Comparison of ENCODE assay signal across 8 cellular contexts in genomic region chrX:155056877-155057792, GRCh38. TPM values are rescaled to one million over a fixed set of nuclear protein-coding genes. Genes with fewer than 3 reads are reported as not detected.
DNase-seq lines count a peak whose midpoint lies in the region; ATAC-seq, FAIRE-seq and TF ChIP-seq lines count a peak whose summit lies in the region.

No MANE protein-coding gene starts in this region.

- H3K4me2 ChIP-seq in keratinocyte (ENCODE audit: control insufficient read depth, extremely low read depth, insufficient read depth, low read depth, low read length): peak overlapping the region; percentile 63

- H2AFZ ChIP-seq in keratinocyte (ENCODE audit: control insufficient read depth, low read length): peak overlapping the region; percentile 45

- dilution Hi-C loops in keratinocyte (cut with MboI; ENCODE audit: extremely low pct_ligation_motif_present, low sequenced_read_pairs): no loop called here

- H3K27ac Mint-ChIP-seq in chondrocyte (ENCODE audit: unreplicated experiment): no peak overlapping the region

- FAIRE-seq in keratinocyte (lab: Jason Lieb, UNC): no peak

- H3K27ac ChIP-seq in keratinocyte (ENCODE audit: control insufficient read depth, insufficient read depth, low read length): no peak overlapping the region

- H3K36me3 Mint-ChIP-seq in chondrocyte (ENCODE audit: low read depth): peaks cover 2% of the 10 kb centered on the region

- H4K20me1 ChIP-seq in keratinocyte (ENCODE audit: control insufficient read depth, extremely low read depth, insufficient read depth, low read length): no peaks in the 10 kb centered on the region

- no peak overlapping the region for H3K9ac ChIP-seq in keratinocyte (ENCODE audit: control insufficient read depth, extremely low read depth, insufficient read depth, low read length)

- peak; percentile 84 for ATAC-seq in GM21786 (IDR thresholded peaks at IDR 0.05; ENCODE audit: unreplicated experiment)
- ATAC-seq in GM19397 (IDR thresholded peaks at IDR 0.05; ENCODE audit: unreplicated experiment): no peak

- H3K27me3 ChIP-seq in MG63 (no peaks in the 10 kb centered on the region), keratinocyte (ENCODE audit: control insufficient read depth, extremely low read depth, insufficient read depth, low read length) (no peaks in the 10 kb centered on the region)

- H3K4me3 ChIP-seq in MG63: no peak overlapping the region
- no peak overlapping the region for H3K4me3 ChIP-seq in WI38 (ENCODE audit: low read depth, low read length)
- H3K4me3 ChIP-seq in keratinocyte (ENCODE audit: control insufficient read depth in 2 of 3, extremely low read depth in 1 of 3, insufficient read depth in 2 of 3, low read depth in 1 of 3, low read length in 3 of 3): no peak overlapping the region

- H3K27me3 Mint-ChIP-seq in chondrocyte (ENCODE audit: low read depth): no peaks in the 10 kb centered on the region

- peaks cover 9% of the 10 kb centered on the region for H3K4me1 Mint-ChIP-seq in chondrocyte (ENCODE audit: low read depth)

- H3K9me1 ChIP-seq in keratinocyte (ENCODE audit: control insufficient read depth, extremely low read depth, insufficient read depth, low read length): no peaks in the 10 kb centered on the region

- H3K9me3 ChIP-seq in MG63 (no peaks in the 10 kb centered on the region), keratinocyte (ENCODE audit: control insufficient read depth, low read depth, low read length) (no peaks in the 10 kb centered on the region)

- TF ChIP-seq CTCF in WI38 (IDR thresholded peaks at IDR 0.05; ENCODE audit: low read depth, low read length): peak; percentile 57
- TF ChIP-seq CTCF in chondrocyte (IDR thresholded peaks at IDR 0.05): peak; percentile 82
- TF ChIP-seq CTCF in keratinocyte (optimal IDR thresholded peaks at IDR 0.05 in 1 of 3, IDR thresholded peaks at IDR 0.05 in 1 of 3, conservative IDR thresholded peaks at IDR 0.05 in 1 of 3; ENCODE audit: extremely low read depth in 1 of 3, insufficient read depth in 2 of 3, low read length in 3 of 3): peak; percentile 66 to 76 (median 72)

- no peaks in the 10 kb centered on the region for H3K36me3 ChIP-seq in MG63
- H3K36me3 ChIP-seq in keratinocyte (ENCODE audit: control insufficient read depth in 2 of 2, extremely low read depth in 1 of 2, insufficient read depth in 2 of 2, low read length in 2 of 2): no peaks in the 10 kb centered on the region

- H3K4me1 ChIP-seq in keratinocyte (ENCODE audit: control insufficient read depth, extremely low read depth, insufficient read depth, low read length): peaks cover 4% of the 10 kb centered on the region

- DNase-seq in GDM1 (lab: John Stamatoyannopoulos, UW) (peak; percentile 41), MG63 (peak; percentile 6), chondrocyte (ENCODE audit: low spot score) (no peak), keratinocyte (ENCODE audit: low read depth, low spot score) (peak; percentile 17)
- DNase-seq in stimulated activated CD4-positive, alpha-beta T cell treated with anti-CD3 and anti-CD28 coated beads, Interleukin-1b, Interleukin-23, amount 100 ng/mL, for 24 hours (ENCODE audit: low read depth in 4 of 4, low spot score in 1 of 4): peak in 3 of 4 experiments; percentile 10 to 21 (median 10)

- H3K4me3 Mint-ChIP-seq in chondrocyte (ENCODE audit: unreplicated experiment): peak overlapping the region; percentile 19

- no peaks in the 10 kb centered on the region for H3K79me2 ChIP-seq in keratinocyte (ENCODE audit: control insufficient read depth, insufficient read depth, low read length)

- H3K9me3 Mint-ChIP-seq in chondrocyte (ENCODE audit: low read depth): peaks cover 9% of the 10 kb centered on the region

RNA-seq across cellular contexts. Expression of gene CMC4, which starts 13.8 kb away (rescaled TPM):
- total RNA-seq in MG63 (2014; rRNA removed; shearing (Covaris generic); ENCODE audit: low replicate concordance): 16.7 and 38.6 TPM in 2 replicates
- total RNA-seq in chondrocyte: 6.7 to 8.0 TPM (median 7.7 TPM) in 3 replicates
- 9.1 to 10.1 TPM (median 9.8 TPM) in 3 replicates for polyA plus RNA-seq in keratinocyte
- 2.5 TPM for polyA plus RNA-seq in keratinocyte (2011; ENCODE audit: low read depth)
- 10.0 and 11.4 TPM in 2 replicates for polyA plus RNA-seq in keratinocyte (2011; cell fraction: cytosol; rRNA removed)
- polyA plus RNA-seq in keratinocyte (2011; cell fraction: nucleus; rRNA removed): 2.4 and 3.1 TPM in 2 replicates
- polyA plus RNA-seq in keratinocyte (2012; ENCODE audit: low replicate concordance): 6.3 and 9.1 TPM in 2 replicates
- 0.39 to 3.3 TPM (median 1.6 TPM) in 3 replicates for polyA minus RNA-seq in keratinocyte
- polyA minus RNA-seq in keratinocyte (2011; cell fraction: cytosol; rRNA and poly(A)+ RNA removed): 3.1 TPM
- 1.0 and 1.2 TPM in 2 replicates for polyA minus RNA-seq in keratinocyte (2011; cell fraction: nucleus; rRNA and poly(A)+ RNA removed)

RNA-seq across cellular contexts. Expression of gene MTCP1, which starts 13.8 kb away (rescaled TPM):
- 14.6 and 79.5 TPM in 2 replicates for total RNA-seq in MG63 (2014; rRNA removed; shearing (Covaris generic); ENCODE audit: low replicate concordance)
- 13.5 to 20.7 TPM (median 18.6 TPM) in 3 replicates for total RNA-seq in chondrocyte
- 4.7 to 20.2 TPM (median 5.0 TPM) in 3 replicates for polyA plus RNA-seq in keratinocyte
- 19.1 TPM for polyA plus RNA-seq in keratinocyte (2011; ENCODE audit: low read depth)
- polyA plus RNA-seq in keratinocyte (2011; cell fraction: cytosol; rRNA removed): 12.2 and 24.1 TPM in 2 replicates
- polyA plus RNA-seq in keratinocyte (2011; cell fraction: nucleus; rRNA removed): 4.0 and 6.5 TPM in 2 replicates
- 14.6 and 14.8 TPM in 2 replicates for polyA plus RNA-seq in keratinocyte (2012; ENCODE audit: low replicate concordance)
- 0.56 to 3.9 TPM (median 2.3 TPM) in 3 replicates for polyA minus RNA-seq in keratinocyte
- polyA minus RNA-seq in keratinocyte (2011; cell fraction: cytosol; rRNA and poly(A)+ RNA removed): not detected
- 0.95 and 1.5 TPM in 2 replicates for polyA minus RNA-seq in keratinocyte (2011; cell fraction: nucleus; rRNA and poly(A)+ RNA removed)

RNA-seq across cellular contexts. Expression of gene BRCC3, which starts 14.2 kb away (rescaled TPM):
- total RNA-seq in MG63 (2014; rRNA removed; shearing (Covaris generic); ENCODE audit: low replicate concordance): 1.5 and 4.9 TPM in 2 replicates
- 14.2 to 17.2 TPM (median 15.8 TPM) in 3 replicates for total RNA-seq in chondrocyte
- 18.5 to 25.5 TPM (median 24.8 TPM) in 3 replicates for polyA plus RNA-seq in keratinocyte
- 10.2 TPM for polyA plus RNA-seq in keratinocyte (2011; ENCODE audit: low read depth)
- 14.2 and 24.0 TPM in 2 replicates for polyA plus RNA-seq in keratinocyte (2011; cell fraction: cytosol; rRNA removed)
- polyA plus RNA-seq in keratinocyte (2011; cell fraction: nucleus; rRNA removed): 12.8 and 14.9 TPM in 2 replicates
- polyA plus RNA-seq in keratinocyte (2012; ENCODE audit: low replicate concordance): 9.8 and 21.9 TPM in 2 replicates
- 14.9 to 39.7 TPM (median 20.4 TPM) in 3 replicates for polyA minus RNA-seq in keratinocyte
- polyA minus RNA-seq in keratinocyte (2011; cell fraction: cytosol; rRNA and poly(A)+ RNA removed): 12.9 TPM
- 9.0 and 16.1 TPM in 2 replicates for polyA minus RNA-seq in keratinocyte (2011; cell fraction: nucleus; rRNA and poly(A)+ RNA removed)

RNA-seq across cellular contexts. Expression of gene FUNDC2, which starts 30.5 kb away (rescaled TPM):
- 61.9 and 104 TPM in 2 replicates for total RNA-seq in MG63 (2014; rRNA removed; shearing (Covaris generic); ENCODE audit: low replicate concordance)
- 36.9 to 51.7 TPM (median 44.2 TPM) in 3 replicates for total RNA-seq in chondrocyte
- polyA plus RNA-seq in keratinocyte: 83.8 to 98.1 TPM (median 93.9 TPM) in 3 replicates
- 41.7 TPM for polyA plus RNA-seq in keratinocyte (2011; ENCODE audit: low read depth)
- polyA plus RNA-seq in keratinocyte (2011; cell fraction: cytosol; rRNA removed): 94.3 and 157 TPM in 2 replicates
- 33.5 and 37.0 TPM in 2 replicates for polyA plus RNA-seq in keratinocyte (2011; cell fraction: nucleus; rRNA removed)
- polyA plus RNA-seq in keratinocyte (2012; ENCODE audit: low replicate concordance): 56.2 and 74.5 TPM in 2 replicates
- 33.6 to 36.3 TPM (median 34.6 TPM) in 3 replicates for polyA minus RNA-seq in keratinocyte
- 7.3 TPM for polyA minus RNA-seq in keratinocyte (2011; cell fraction: cytosol; rRNA and poly(A)+ RNA removed)
- polyA minus RNA-seq in keratinocyte (2011; cell fraction: nucleus; rRNA and poly(A)+ RNA removed): 3.5 and 9.1 TPM in 2 replicates

RNA-seq across cellular contexts. Expression of gene F8, which starts 34.6 kb away (rescaled TPM):
- total RNA-seq in MG63 (2014; rRNA removed; shearing (Covaris generic); ENCODE audit: low replicate concordance): 5.6 and 7.4 TPM in 2 replicates
- 3.5 to 5.1 TPM (median 3.6 TPM) in 3 replicates for total RNA-seq in chondrocyte
- polyA plus RNA-seq in keratinocyte: 1.0 to 1.5 TPM (median 1.3 TPM) in 3 replicates
- polyA plus RNA-seq in keratinocyte (2011; ENCODE audit: low read depth): 0.36 TPM
- 1.3 and 2.0 TPM in 2 replicates for polyA plus RNA-seq in keratinocyte (2011; cell fraction: cytosol; rRNA removed)
- polyA plus RNA-seq in keratinocyte (2011; cell fraction: nucleus; rRNA removed): 0.78 and 1.0 TPM in 2 replicates
- polyA plus RNA-seq in keratinocyte (2012; ENCODE audit: low replicate concordance): 0.54 and 0.68 TPM in 2 replicates
- 0.26 to 1.7 TPM (median 1.4 TPM) in 3 replicates for polyA minus RNA-seq in keratinocyte
- polyA minus RNA-seq in keratinocyte (2011; cell fraction: cytosol; rRNA and poly(A)+ RNA removed): 0.38 TPM
- polyA minus RNA-seq in keratinocyte (2011; cell fraction: nucleus; rRNA and poly(A)+ RNA removed): 0.63 and 0.85 TPM in 2 replicates
